ENCODE assay signal across 24 cellular contexts in the genomic region with DNA sequence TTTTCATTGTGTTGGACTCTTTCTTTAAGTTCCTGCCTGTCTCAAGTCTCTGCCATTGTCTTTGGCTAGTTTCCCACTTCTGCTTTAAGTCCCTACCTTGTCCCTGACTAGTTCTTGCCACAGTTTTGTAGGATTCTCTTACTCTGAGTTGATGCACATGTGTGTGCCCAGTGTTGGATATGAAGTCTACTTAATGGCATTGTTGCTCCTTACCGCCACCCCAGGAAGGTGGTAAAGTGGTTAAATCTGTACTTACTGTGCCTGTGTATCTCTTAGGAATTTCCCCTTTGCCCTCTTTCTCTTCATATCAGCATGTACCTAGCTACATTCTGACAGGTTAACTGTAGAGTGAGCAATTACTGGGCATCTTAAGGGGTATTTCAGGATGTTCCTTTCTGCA.
"Had no signal": no experiment of that assay in that cellular context is flagged by ENCODE, and none has a peak within 500 bp of the region (broad histone marks: within the 10 kb centered on the region; RNA-seq: fewer than 3 reads in every experiment).

No MANE protein-coding gene starts in this region.

- H3K27ac ChIP-seq: epithelial cell of prostate, heart right ventricle, neural progenitor cell, sigmoid colon, transverse colon had no signal

- H3K4me1 ChIP-seq: heart right ventricle, neural progenitor cell, sigmoid colon, transverse colon had no signal

- DNase-seq: activated CD4-positive, alpha-beta T cell treated with anti-CD3 and anti-CD28 coated beads, Interleukin-2, amount 50 U/mL, for 48 hours; activated CD8-positive, alpha-beta memory T cell treated with anti-CD3 and anti-CD28 coated beads, Interleukin-2, amount 50 U/mL, for 48 hours; activated naive CD4-positive, alpha-beta T cell treated with Interleukin-2 at 50 U/mL for 16 hours; activated naive CD8-positive, alpha-beta T cell treated with anti-CD3 and anti-CD28 coated beads, Interleukin-2, amount 10 ng/mL, durations not matched to agents 7 days and 5 days; activated T-cell treated with anti-CD3 and anti-CD28 coated beads, Interleukin-2, amount 50 U/mL, for 48 hours; amniotic stem cell; cortex of kidney; heart right ventricle; naive thymus-derived CD8-positive, alpha-beta T cell; posterior cingulate gyrus; sigmoid colon; stimulated activated CD4-positive, alpha-beta T cell treated with anti-CD3 and anti-CD28 coated beads, Interleukin-15, amount 100 ng/mL, for 24 hours; transverse colon had no signal

- H3K4me3 ChIP-seq: heart right ventricle, lung, neural progenitor cell, sigmoid colon, smooth muscle cell, transverse colon had no signal

- FAIRE-seq: bronchial epithelial cell, keratinocyte, TTC549, urothelium cell line had no signal

- ATAC-seq: heart right ventricle; left lobe of liver; naive thymus-derived CD8-positive, alpha-beta T cell; stimulated activated memory B cell treated with anti-CD40 and anti-IgM and Interleukin-4, amounts not matched to agents 10 μg/mL and 1 μg/mL and 100 μg/mL, for 72 hours; WTC11 had no signal

- H3K36me3 ChIP-seq: heart right ventricle, neural progenitor cell, sigmoid colon, transverse colon had no signal

- H3K27me3 ChIP-seq: heart right ventricle, neural progenitor cell, sigmoid colon, transverse colon had no signal

- H3K9me3 ChIP-seq: heart right ventricle, sigmoid colon, transverse colon had no signal
